ENCODE assay signal across 8 cellular contexts in genomic region chr6:158852312-158853071, GRCh38. TPM values are rescaled to one million over a fixed set of nuclear protein-coding genes. Genes with fewer than 3 reads are reported as not detected.
DNase-seq lines count a peak whose midpoint lies in the region; ATAC-seq, FAIRE-seq and TF ChIP-seq lines count a peak whose summit lies in the region.
"Had no signal": no experiment of that assay in that cellular context is flagged by ENCODE, and none has a peak within 500 bp of the region (broad histone marks: within the 10 kb centered on the region; RNA-seq: fewer than 3 reads in every experiment).

No MANE protein-coding gene starts in this region.

- no peaks in the 10 kb centered on the region for H4K20me1 ChIP-seq in OCI-LY3 (ENCODE audit: insufficient read depth, low read length)

- H3K36me3 ChIP-seq in OCI-LY3 (replicated peaks; ENCODE audit: low read depth, low read length): no peaks in the 10 kb centered on the region
- H3K36me3 ChIP-seq in small intestine (ENCODE audit: control insufficient read depth in 2 of 2, insufficient read depth in 2 of 2, low read length in 2 of 2): no peaks in the 10 kb centered on the region

- DNase-seq in small intestine (no peak), NOMO-1 treated with DMSO at 0.1 percent for 48 hours (lab: John Stamatoyannopoulos, UW; ENCODE audit: unreplicated experiment) (no peak)
- DNase-seq: left ventricle myocardium superior had no signal

- ATAC-seq in GM21717 (IDR thresholded peaks at IDR 0.05; ENCODE audit: unreplicated experiment) (peak; percentile 5), esophagus mucosa (peak; percentile 2), GM19455 (IDR thresholded peaks at IDR 0.05; ENCODE audit: unreplicated experiment) (no peak), HG03159 (IDR thresholded peaks at IDR 0.05; ENCODE audit: unreplicated experiment) (no peak)

- peak overlapping the region; percentile 69; the same call in 1 of the 2 replicates for H3K4me3 ChIP-seq in OCI-LY3 (ENCODE audit: low read length)
- no peak overlapping the region for H3K4me3 ChIP-seq in small intestine (ENCODE audit: low read depth in 1 of 2, low read length in 2 of 2)

- 77 to 89% (median 79%) methylated on average over 11 of the region's 11 CpGs for WGBS in small intestine, 3 donors

- no peak for TF ChIP-seq CTCF in OCI-LY3 (IDR thresholded peaks at IDR 0.05; ENCODE audit: low read depth, low read length)

- H3K9me3 ChIP-seq in OCI-LY3 (ENCODE audit: insufficient read depth, low read length) (no peaks in the 10 kb centered on the region), small intestine (ENCODE audit: control insufficient read depth, low read depth) (no peaks in the 10 kb centered on the region)

- H2AFZ ChIP-seq in OCI-LY3 (ENCODE audit: low read depth, low read length): 0 out of 2 replicates have a peak overlapping the region, but pooled peaks have one; percentile 55

- H3K4me2 ChIP-seq in OCI-LY3 (ENCODE audit: low read length): peak overlapping the region; percentile 84

- no peaks in the 10 kb centered on the region for H3K79me2 ChIP-seq in OCI-LY3 (ENCODE audit: low read length)

- no peak for FAIRE-seq in small intestine (lab: Jason Lieb, UNC)

- H3K27me3 ChIP-seq in OCI-LY3 (ENCODE audit: low read depth, low read length) (peaks cover 6% of the 10 kb centered on the region; the same call in 1 of the 2 replicates), small intestine (ENCODE audit: control insufficient read depth in 2 of 2, insufficient read depth in 2 of 2, low read length in 2 of 2) (no peaks in the 10 kb centered on the region)

- H3K9ac ChIP-seq in OCI-LY3 (ENCODE audit: low read length): 0 out of 2 replicates have a peak overlapping the region, but pooled peaks have one; percentile 46

- H3K4me1 ChIP-seq in OCI-LY3 (ENCODE audit: low read length) (peaks cover 30% of the 10 kb centered on the region), small intestine (ENCODE audit: control insufficient read depth in 2 of 2, insufficient read depth in 1 of 2, low read depth in 1 of 2, low read length in 1 of 2) (peaks cover 12 to 17% of the 10 kb centered on the region in 2 donors)

- H3K27ac ChIP-seq in OCI-LY3 (ENCODE audit: low read length): no peak overlapping the region
- H3K27ac ChIP-seq in small intestine (ENCODE audit: low read depth in 1 of 2, low read length in 1 of 2): peak overlapping the region; percentile 87 to 93

RNA-seq across cellular contexts. Expression of gene EZR, which starts 33.3 kb away (rescaled TPM):
- 368 TPM for total RNA-seq in esophagus mucosa
- 100 to 1,000 TPM; 172 to 755 (median 598) TPM for polyA plus RNA-seq in small intestine

Comparison
In these comparisons a context has a peak if more than half of its experiments do, and no peak if none do; other contexts are left out.
1. ATAC-seq: peak in GM21717 (single experiment) and esophagus mucosa (single experiment); none in GM19455 (single experiment) and HG03159 (single experiment).